In genomic region chr1:173239058-173239457, GRCh38 we compare ENCODE assay signal across 11 cellular contexts.
"Had no signal": no experiment of that assay in that cellular context is flagged by ENCODE, and none has a peak within 500 bp of the region (broad histone marks: within the 10 kb centered on the region; RNA-seq: fewer than 3 reads in every experiment).

No MANE protein-coding gene starts in this region.

- H3K36me3 ChIP-seq: HAP-1 had no signal

- H3K4me3 ChIP-seq: GM23248, GM23338, HAP-1 had no signal

- H3K9me3 ChIP-seq: HAP-1 had no signal

- ATAC-seq: GM23338, HCT116 had no signal

- FAIRE-seq: H1, H54 had no signal

- H2AFZ ChIP-seq: GM23248, GM23338 had no signal

- H3K27ac ChIP-seq: GM23248 had no signal

- DNase-seq: GM23248, GOT3, H7, H9, HCEC 1CT, HFFc6 had no signal

- H3K4me2 ChIP-seq: GM23338 had no signal

- H3K4me1 ChIP-seq: HAP-1 had no signal

- H3K9ac ChIP-seq: GM23248 had no signal
